Comparison of ENCODE assay signal across 8 cellular contexts in the genomic region with DNA sequence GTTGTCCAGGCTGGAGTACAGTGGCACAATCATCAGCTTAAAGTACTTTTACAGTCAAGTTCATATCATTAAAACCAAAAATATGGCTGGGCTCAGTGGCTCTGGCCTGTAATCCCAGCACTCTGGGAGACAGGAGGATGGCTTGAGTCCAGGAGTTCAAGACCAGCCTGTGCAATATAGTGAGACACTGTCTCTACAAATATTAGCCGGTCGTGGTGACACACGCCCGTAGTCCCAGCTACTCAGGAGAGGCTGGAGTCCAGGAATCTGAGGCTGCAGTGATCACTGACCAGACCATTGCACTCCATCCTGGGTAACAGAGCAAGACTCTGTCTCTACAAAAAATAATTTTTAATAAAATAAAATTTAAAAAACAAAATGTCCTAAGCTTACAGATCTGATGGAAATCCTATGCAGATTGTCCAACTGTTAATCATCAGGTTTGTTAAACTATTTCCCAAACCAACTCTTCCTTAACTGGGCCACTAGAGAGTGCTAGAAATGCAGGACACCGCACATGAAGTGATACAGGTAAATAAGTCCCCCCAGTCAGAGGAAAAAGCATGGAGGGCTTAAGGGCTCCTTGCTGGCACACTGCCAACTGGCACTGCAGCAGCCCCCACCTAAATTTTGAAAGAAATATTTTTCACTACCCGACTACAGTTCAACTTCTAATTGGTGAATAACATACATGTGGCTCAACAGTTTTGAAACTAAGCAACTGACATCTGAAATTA. TPM values are rescaled to one million over a fixed set of nuclear protein-coding genes. Genes with fewer than 3 reads are reported as not detected.
DNase-seq lines count a peak whose midpoint lies in the region; ATAC-seq and TF ChIP-seq lines count a peak whose summit lies in the region.

No MANE protein-coding gene starts in this region.

- ATAC-seq in HG02610 (IDR thresholded peaks at IDR 0.05; ENCODE audit: unreplicated experiment) = no peak

- H3K27ac ChIP-seq in cardiac muscle cell = no peak overlapping the region

- intact Hi-C loops in cardiac septum (cut with DNase I) = loop anchor here (5.0 kb wide), 3 partner anchors 43 to 172 kb away; partner anchors contain the start of gene TMEM11

- peak; percentile 53 for TF ChIP-seq CTCF in cardiac muscle cell (IDR thresholded peaks at IDR 0.05; ENCODE audit: low read depth, low read length)
- TF ChIP-seq CTCF in retinal pigment epithelial cell (conservative IDR thresholded peaks at IDR 0.05; ENCODE audit: low read depth, low read length) = peak; percentile 61

- H3K4me3 ChIP-seq in cardiac muscle cell (peak overlapping the region; percentile 64), retinal pigment epithelial cell (ENCODE audit: low read length) (peak overlapping the region; percentile 94)

- no peaks in the 10 kb centered on the region for H3K27me3 ChIP-seq in cardiac muscle cell

- DNase-seq in cardiac muscle cell (ENCODE audit: low read depth in 1 of 2, low spot score in 1 of 2) (peak; percentile 59 to 76), cardiac septum (ENCODE audit: low spot score) (no peak), NCI-H345 treated with DMSO at 0.1 percent for 48 hours (lab: John Stamatoyannopoulos, UW; ENCODE audit: unreplicated experiment) (peak; percentile 9), fibroblast of peridontal ligament (ENCODE audit: extremely low read depth) (peak; percentile 70), retinal pigment epithelial cell (ENCODE audit: low read depth) (no peak), activated gamma-delta T cell treated with Interleukin-2 at 50 U/mL for 16 hours (no peak)
- peak; percentile 68 for DNase-seq in activated CD8-positive, alpha-beta memory T cell treated with anti-CD3 and anti-CD28 coated beads for 24 hours

- no peaks in the 10 kb centered on the region for H3K36me3 ChIP-seq in cardiac muscle cell

- H3K4me1 ChIP-seq in cardiac muscle cell (ENCODE audit: low read depth) = peaks cover 38% of the 10 kb centered on the region

- no peaks in the 10 kb centered on the region for H3K9me3 ChIP-seq in cardiac muscle cell (ENCODE audit: low read depth)

RNA-seq across cellular contexts. Expression of gene USP22, which starts 2.8 kb away (rescaled TPM):
- total RNA-seq in cardiac muscle cell (256 and 280 TPM in 2 replicates), cardiac septum (200 TPM)
- polyA plus RNA-seq in cardiac muscle cell = 153 and 182 TPM in 2 replicates

Comparison
In these comparisons a context has a peak if more than half of its experiments do, and no peak if none do; other contexts are left out.
1. DNase-seq: peak in cardiac muscle cell (2 of 2), NCI-H345 treated with DMSO at 0.1 percent for 48 hours (single experiment), activated CD8-positive, alpha-beta memory T cell treated with anti-CD3 and anti-CD28 coated beads for 24 hours (single experiment) and fibroblast of peridontal ligament (single experiment); none in cardiac septum (single experiment), retinal pigment epithelial cell (single experiment) and activated gamma-delta T cell treated with Interleukin-2 at 50 U/mL for 16 hours (single experiment).